18 cellular contexts compared by ENCODE assay signal in the genomic region with DNA sequence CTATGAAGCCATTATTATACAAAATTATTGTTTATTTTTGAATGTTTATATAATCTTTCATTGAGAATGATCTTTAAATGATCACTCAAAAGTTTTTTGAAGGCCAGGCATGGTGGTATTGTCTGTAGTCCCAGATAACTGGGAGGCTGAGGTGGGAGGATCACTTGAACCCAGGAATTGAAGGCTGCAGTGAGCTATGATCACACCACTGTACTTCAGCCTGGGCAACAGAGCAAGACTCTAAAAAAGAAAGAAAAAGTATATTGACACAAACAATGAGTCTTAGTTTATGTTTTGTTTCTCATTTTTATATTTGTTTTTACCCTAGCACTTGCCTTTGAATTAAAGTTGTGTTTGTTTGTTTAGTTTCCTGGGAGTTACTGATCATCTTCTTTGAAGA. TPM values are rescaled to one million over a fixed set of nuclear protein-coding genes. Genes with fewer than 3 reads are reported as not detected.
DNase-seq lines count a peak whose midpoint lies in the region; ATAC-seq and TF ChIP-seq lines count a peak whose summit lies in the region.
"Had no signal": no experiment of that assay in that cellular context is flagged by ENCODE, and none has a peak within 500 bp of the region (broad histone marks: within the 10 kb centered on the region; RNA-seq: fewer than 3 reads in every experiment).

No MANE protein-coding gene starts in this region.

- ATAC-seq in DND-41 (ENCODE audit: insufficient read depth, low read depth): no peak
- ATAC-seq: HepG2 had no signal

- peaks cover 8% of the 10 kb centered on the region for H3K36me3 Mint-ChIP-seq in chondrocyte (ENCODE audit: low read depth)
- peaks cover 25% of the 10 kb centered on the region for H3K36me3 Mint-ChIP-seq in neural progenitor cell

- no peaks in the 10 kb centered on the region for H3K9me3 ChIP-seq in DND-41 (ENCODE audit: insufficient read depth, low read length, severe bottlenecking)
- no peaks in the 10 kb centered on the region for H3K9me3 ChIP-seq in Karpas-422 (ENCODE audit: low read length)
- H3K9me3 ChIP-seq in skeletal muscle satellite cell (replicated peaks; ENCODE audit: low read length): no peaks in the 10 kb centered on the region
- no peaks in the 10 kb centered on the region for H3K9me3 ChIP-seq in neural progenitor cell (ENCODE audit: low read depth)
- H3K9me3 ChIP-seq: SK-N-SH had no signal

- H3K9me3 Mint-ChIP-seq in chondrocyte (ENCODE audit: low read depth) (no peaks in the 10 kb centered on the region), neural progenitor cell (peaks cover 4% of the 10 kb centered on the region)
- H3K9me3 Mint-ChIP-seq: CD4-positive, CD25-positive, alpha-beta regulatory T cell had no signal

- H3K27ac Mint-ChIP-seq in chondrocyte (ENCODE audit: unreplicated experiment) (no peak overlapping the region), neural progenitor cell (no peak overlapping the region)
- H3K27ac Mint-ChIP-seq: B cell; CD4-positive, CD25-positive, alpha-beta regulatory T cell had no signal

- H3K27ac ChIP-seq in DND-41 (ENCODE audit: low read length) (no peak overlapping the region), Karpas-422 (ENCODE audit: low read length) (no peak overlapping the region), neural progenitor cell (no peak overlapping the region)

- H2AFZ ChIP-seq in DND-41 (ENCODE audit: low read depth, low read length) (no peak overlapping the region), Karpas-422 (ENCODE audit: low read length) (no peak overlapping the region), neural progenitor cell (replicated peaks) (no peak overlapping the region)

- H3K9me2 ChIP-seq in Karpas-422 (replicated peaks; ENCODE audit: insufficient read depth, low read length): no peaks in the 10 kb centered on the region
- H3K9me2 ChIP-seq: SK-N-SH had no signal

- DNase-seq in DND-41: no peak
- no peak for DNase-seq in Karpas-422
- DNase-seq in chondrocyte (ENCODE audit: low spot score): no peak
- DNase-seq in cerebellum (ENCODE audit: low spot score): no peak
- DNase-seq in effector CD4-positive, alpha-beta T cell: no peak
- DNase-seq in neural progenitor cell (ENCODE audit: low spot score): no peak
- DNase-seq: Calu3; CD4-positive, CD25-positive, alpha-beta regulatory T cell; DMS53; MM.1S; NCI-H1092 treated with DMSO at 0.1 percent for 48 hours; NCI-H1694; NCI-H524; Right ventricle myocardium superior; SK-N-SH had no signal

- peaks cover 9% of the 10 kb centered on the region for H3F3A ChIP-seq in neural progenitor cell (ENCODE audit: low read depth)

- no peak overlapping the region for H3K4me3 ChIP-seq in DND-41 (ENCODE audit: low read depth in 1 of 2, low read length in 2 of 2)
- H3K4me3 ChIP-seq in Karpas-422 (ENCODE audit: low read length): no peak overlapping the region
- H3K4me3 ChIP-seq in skeletal muscle satellite cell (ENCODE audit: low read length): no peak overlapping the region
- no peak overlapping the region for H3K4me3 ChIP-seq in neural progenitor cell

- H3K36me3 ChIP-seq in DND-41 (ENCODE audit: insufficient read depth, low read length): peaks cover 19% of the 10 kb centered on the region; the same call in 1 of the 2 replicates
- peaks cover 22% of the 10 kb centered on the region for H3K36me3 ChIP-seq in Karpas-422 (ENCODE audit: insufficient read depth, low read length)
- peaks cover 21% of the 10 kb centered on the region for H3K36me3 ChIP-seq in skeletal muscle satellite cell (ENCODE audit: insufficient read depth, low read length)
- H3K36me3 ChIP-seq in neural progenitor cell: peaks cover 5% of the 10 kb centered on the region

- H3K79me2 ChIP-seq in DND-41 (ENCODE audit: insufficient read depth, low read length) (peaks cover 3% of the 10 kb centered on the region; the same call in 1 of the 2 replicates), Karpas-422 (ENCODE audit: low read length) (peaks cover 48% of the 10 kb centered on the region), neural progenitor cell (ENCODE audit: low read depth) (peaks cover 36% of the 10 kb centered on the region)

- H4K20me1 ChIP-seq in DND-41 (ENCODE audit: insufficient read depth, low read length): no peaks in the 10 kb centered on the region
- H4K20me1 ChIP-seq in Karpas-422 (ENCODE audit: insufficient read depth, low read depth, low read length): 0 out of 2 replicates have a peak, but pooled peaks cover 5% of the 10 kb centered on the region
- H4K20me1 ChIP-seq in neural progenitor cell (ENCODE audit: low read depth): no peaks in the 10 kb centered on the region

- H3K27me3 ChIP-seq in DND-41 (ENCODE audit: insufficient read depth, low read length, poor library complexity) (no peaks in the 10 kb centered on the region), Karpas-422 (ENCODE audit: low read length) (no peaks in the 10 kb centered on the region), skeletal muscle satellite cell (ENCODE audit: control insufficient read depth, insufficient read depth, low read length) (no peaks in the 10 kb centered on the region), neural progenitor cell (peaks cover 14% of the 10 kb centered on the region)

- H3K9ac ChIP-seq in DND-41 (ENCODE audit: low read depth, low read length) (no peak overlapping the region), Karpas-422 (ENCODE audit: low read length) (no peak overlapping the region), skeletal muscle satellite cell (ENCODE audit: low read depth, low read length) (no peak overlapping the region), neural progenitor cell (no peak overlapping the region)
- H3K9ac ChIP-seq: SK-N-SH had no signal

- TF ChIP-seq CTCF in DND-41 (IDR thresholded peaks at IDR 0.05; ENCODE audit: borderline replicate concordance, extremely low read depth, low read length, poor library complexity, severe bottlenecking): no peak
- no peak for TF ChIP-seq CTCF in chondrocyte (IDR thresholded peaks at IDR 0.05)
- TF ChIP-seq CTCF in neural progenitor cell (IDR thresholded peaks at IDR 0.05): no peak

- H3K4me1 ChIP-seq in DND-41 (ENCODE audit: insufficient read depth, low read length) (peaks cover 38% of the 10 kb centered on the region), Karpas-422 (ENCODE audit: low read length) (peaks cover 19% of the 10 kb centered on the region), skeletal muscle satellite cell (ENCODE audit: control insufficient read depth, insufficient read depth, low read length) (peaks cover 10% of the 10 kb centered on the region), neural progenitor cell (no peaks in the 10 kb centered on the region)

- peaks cover 25% of the 10 kb centered on the region for H3K4me1 Mint-ChIP-seq in chondrocyte (ENCODE audit: low read depth)
- H3K4me1 Mint-ChIP-seq in neural progenitor cell: peaks cover 17% of the 10 kb centered on the region

- H3K4me2 ChIP-seq in DND-41 (ENCODE audit: insufficient read depth, low read length) (peak overlapping the region; percentile 33), Karpas-422 (ENCODE audit: low read depth, low read length, poor library complexity, severe bottlenecking) (peak overlapping the region; percentile 99), skeletal muscle satellite cell (ENCODE audit: low read length) (peak overlapping the region; percentile 13), neural progenitor cell (no peak overlapping the region)

- H3K4me3 Mint-ChIP-seq in chondrocyte (ENCODE audit: unreplicated experiment) (peak overlapping the region; percentile 17), neural progenitor cell (no peak overlapping the region)
- H3K4me3 Mint-ChIP-seq: B cell had no signal

- no peaks in the 10 kb centered on the region for H3K27me3 Mint-ChIP-seq in chondrocyte (ENCODE audit: low read depth)
- peaks cover under 1% of the 10 kb centered on the region for H3K27me3 Mint-ChIP-seq in neural progenitor cell (ENCODE audit: insufficient read depth, low read depth)

RNA-seq across cellular contexts. Expression of gene TWSG1, which starts 2.3 kb away (rescaled TPM):
- total RNA-seq in Karpas-422 (2014; rRNA removed; shearing (Covaris generic); ENCODE audit: low replicate concordance): 14.6 and 16.0 TPM in 2 replicates
- total RNA-seq in chondrocyte (79.7 to 99.5 TPM (median 90.5 TPM) in 3 replicates), cerebellum (25.5 TPM), neural progenitor cell (ENCODE audit: low replicate concordance) (50.5 and 87.9 TPM in 2 replicates)
- 55.5 and 68.2 TPM in 2 replicates for total RNA-seq in skeletal muscle satellite cell (2012; rRNA removed)
